Comparison of ENCODE assay signal across 8 cellular contexts in genomic region chr5:59799668-59800374, GRCh38.
DNase-seq lines count a peak whose midpoint lies in the region; ATAC-seq and FAIRE-seq lines count a peak whose summit lies in the region.

No MANE protein-coding gene starts in this region.

- peak; percentile 6 to 40 for DNase-seq in activated T-cell treated with anti-CD3 and anti-CD28 coated beads, Interleukin-2, amount 50 U/mL, for 72 hours
- DNase-seq in activated T-cell treated with anti-CD3 and anti-CD28 coated beads, Interleukin-2, amount 50 U/mL, for 1 hour, result no peak
- DNase-seq in Jurkat, Clone E6-1 (ENCODE audit: low read depth, low spot score), result peak; percentile 46
- DNase-seq in SJCRH30 (peak; percentile 11 to 81), middle frontal gyrus (ENCODE audit: extremely low spot score, low spot score) (peak; percentile 81), ureter (ENCODE audit: low spot score) (no peak)

- H3K36me3 ChIP-seq in SJCRH30, result no peaks in the 10 kb centered on the region

- peak; percentile 65 to 69 for ATAC-seq in activated T-cell treated with anti-CD3 and anti-CD28 coated beads, Interleukin-2, amount 50 U/mL, for 72 hours (replicated peaks in 1 of 2)
- peak; percentile 66 for ATAC-seq in GM21723 (IDR thresholded peaks at IDR 0.05; ENCODE audit: unreplicated experiment)

- no peaks in the 10 kb centered on the region for H3K9me3 ChIP-seq in SJCRH30 (replicated peaks)

- no peak overlapping the region for H3K4me3 ChIP-seq in Jurkat, Clone E6-1 (ENCODE audit: low read length)
- H3K4me3 ChIP-seq in SJCRH30, result no peak overlapping the region

- peaks cover 11% of the 10 kb centered on the region for H3K4me1 ChIP-seq in SJCRH30

- no peaks in the 10 kb centered on the region for H3K4me1 Mint-ChIP-seq in activated T-cell treated with anti-CD3 and anti-CD28 coated beads, Interleukin-2, amount 50 U/mL, for 72 hours (ENCODE audit: low read depth)

- no peaks in the 10 kb centered on the region for H3K9me3 Mint-ChIP-seq in activated T-cell treated with anti-CD3 and anti-CD28 coated beads, Interleukin-2, amount 50 U/mL, for 72 hours

- H3K27me3 ChIP-seq in SJCRH30, result no peaks in the 10 kb centered on the region

- FAIRE-seq in endometrium (lab: Jason Lieb, UNC), result peak; percentile 93

- H3K27ac ChIP-seq in SJCRH30, result no peak overlapping the region

- H3K27ac Mint-ChIP-seq in activated T-cell treated with anti-CD3 and anti-CD28 coated beads, Interleukin-2, amount 50 U/mL, for 72 hours, result no peak overlapping the region

- no peak overlapping the region for H3K4me3 Mint-ChIP-seq in activated T-cell treated with anti-CD3 and anti-CD28 coated beads, Interleukin-2, amount 50 U/mL, for 72 hours

- H3K36me3 Mint-ChIP-seq in activated T-cell treated with anti-CD3 and anti-CD28 coated beads, Interleukin-2, amount 50 U/mL, for 72 hours (ENCODE audit: insufficient read depth in 2 of 2), result no peaks in the 10 kb centered on the region

- H3K27me3 Mint-ChIP-seq in activated T-cell treated with anti-CD3 and anti-CD28 coated beads, Interleukin-2, amount 50 U/mL, for 72 hours (ENCODE audit: low read depth), result peaks cover 23% of the 10 kb centered on the region

Comparison
In these comparisons a context has a peak if more than half of its experiments do, and no peak if none do; other contexts are left out.
1. DNase-seq: peak in activated T-cell treated with anti-CD3 and anti-CD28 coated beads, Interleukin-2, amount 50 U/mL, for 72 hours (2 of 2), Jurkat, Clone E6-1 (single experiment), SJCRH30 (2 of 2) and middle frontal gyrus (single experiment); none in activated T-cell treated with anti-CD3 and anti-CD28 coated beads, Interleukin-2, amount 50 U/mL, for 1 hour (single experiment) and ureter (single experiment).